9 cellular contexts compared by ENCODE assay signal in genomic region chr4:3766207-3766790, GRCh38.
A peak's percentile ranks its signal among the peaks of the same experiment; 100 is the strongest.
DNase-seq lines count a peak whose midpoint lies in the region; ATAC-seq lines count a peak whose summit lies in the region.
"Had no signal": no experiment of that assay in that cellular context is flagged by ENCODE, and none has a peak within 500 bp of the region (broad histone marks: within the 10 kb centered on the region; RNA-seq: fewer than 3 reads in every experiment).

Gene ADRA2C (plus strand): TSS chr4:3766385. CDS start chr4:3766607, 222 bp downstream.

- H3K9ac ChIP-seq in subcutaneous abdominal adipose tissue (ENCODE audit: low read length in 5 of 5): no peak within 1 kb of the TSS

- H3K4me1 ChIP-seq in subcutaneous abdominal adipose tissue (ENCODE audit: control insufficient read depth in 5 of 5, insufficient read depth in 5 of 5, low read length in 5 of 5): peaks cover 0 to 23% (median 12%) of the 10 kb centered on the region in 5 donors

- no peaks in the 10 kb centered on the region for H3K9me3 ChIP-seq in subcutaneous abdominal adipose tissue (ENCODE audit: control insufficient read depth in 5 of 5, low read length in 5 of 5)

- peak within 1 kb of the TSS; percentile 51 for H3K4me3 Mint-ChIP-seq in activated naive CD8-positive, alpha-beta T cell treated with anti-CD3 and anti-CD28 coated beads, Interleukin-2, amount 50 U/mL, for 24 hours

- H3K27ac ChIP-seq in subcutaneous abdominal adipose tissue (ENCODE audit: low read depth, low read length): no peak within 1 kb of the TSS
- H3K27ac ChIP-seq: C4-2B had no signal

- no peaks in the 10 kb centered on the region for H3K9me3 Mint-ChIP-seq in activated naive CD8-positive, alpha-beta T cell treated with anti-CD3 and anti-CD28 coated beads, Interleukin-2, amount 50 U/mL, for 24 hours

- peaks cover 32 to 65% (median 58%) of the 10 kb centered on the region in 5 donors for H3K27me3 ChIP-seq in subcutaneous abdominal adipose tissue (ENCODE audit: control insufficient read depth in 5 of 5, insufficient read depth in 4 of 5, low read length in 5 of 5)

- peak within 1 kb of the TSS; percentile 35 for H3K27ac Mint-ChIP-seq in activated naive CD8-positive, alpha-beta T cell treated with anti-CD3 and anti-CD28 coated beads, Interleukin-2, amount 50 U/mL, for 24 hours

- no peak for ATAC-seq in activated naive CD8-positive, alpha-beta T cell treated with anti-CD3 and anti-CD28 coated beads, Interleukin-2, amount 50 U/mL, for 24 hours
- ATAC-seq in GM19467 (IDR thresholded peaks at IDR 0.05; ENCODE audit: unreplicated experiment) (no peak), GM18868 (IDR thresholded peaks at IDR 0.05; ENCODE audit: unreplicated experiment) (no peak)

- H3K36me3 ChIP-seq in subcutaneous abdominal adipose tissue (ENCODE audit: control insufficient read depth in 5 of 5, insufficient read depth in 5 of 5, low read length in 5 of 5): no peaks in the 10 kb centered on the region

- peaks cover 7% of the 10 kb centered on the region for H3K4me1 Mint-ChIP-seq in activated naive CD8-positive, alpha-beta T cell treated with anti-CD3 and anti-CD28 coated beads, Interleukin-2, amount 50 U/mL, for 24 hours

- H3K4me3 ChIP-seq in subcutaneous abdominal adipose tissue (ENCODE audit: low read depth in 1 of 5, low read length in 5 of 5): peak within 1 kb of the TSS in 4 of 5 donors; percentile 32 to 57 (median 46)

- peaks cover 1% of the 10 kb centered on the region for H3K36me3 Mint-ChIP-seq in activated naive CD8-positive, alpha-beta T cell treated with anti-CD3 and anti-CD28 coated beads, Interleukin-2, amount 50 U/mL, for 24 hours (ENCODE audit: low read depth)

- DNase-seq in NCI-H1092 treated with DMSO at 0.1 percent for 48 hours (lab: John Stamatoyannopoulos, UW): peak; percentile 29
- no peak for DNase-seq in NCI-H1092 (lab: John Stamatoyannopoulos, UW)
- DNase-seq in activated naive CD8-positive, alpha-beta T cell treated with anti-CD3 and anti-CD28 coated beads, Interleukin-2, amount 50 U/mL, for 24 hours: no peak
- peak; percentile 44 for DNase-seq in iPS-NIHi7 (ENCODE audit: extremely low spot score)
- no peak for DNase-seq in C1 segment of cervical spinal cord (lab: John Stamatoyannopoulos, UW)

- H3K27me3 Mint-ChIP-seq in activated naive CD8-positive, alpha-beta T cell treated with anti-CD3 and anti-CD28 coated beads, Interleukin-2, amount 50 U/mL, for 24 hours: peaks cover 31% of the 10 kb centered on the region

Comparison
In these comparisons a context has a peak if more than half of its experiments do, and no peak if none do; other contexts are left out.
1. DNase-seq: peak in NCI-H1092 treated with DMSO at 0.1 percent for 48 hours (single experiment) and iPS-NIHi7 (single experiment); none in NCI-H1092 (single experiment), activated naive CD8-positive, alpha-beta T cell treated with anti-CD3 and anti-CD28 coated beads, Interleukin-2, amount 50 U/mL, for 24 hours (single experiment) and C1 segment of cervical spinal cord (0 of 14).